9 cellular contexts compared by ENCODE assay signal in the genomic region with DNA sequence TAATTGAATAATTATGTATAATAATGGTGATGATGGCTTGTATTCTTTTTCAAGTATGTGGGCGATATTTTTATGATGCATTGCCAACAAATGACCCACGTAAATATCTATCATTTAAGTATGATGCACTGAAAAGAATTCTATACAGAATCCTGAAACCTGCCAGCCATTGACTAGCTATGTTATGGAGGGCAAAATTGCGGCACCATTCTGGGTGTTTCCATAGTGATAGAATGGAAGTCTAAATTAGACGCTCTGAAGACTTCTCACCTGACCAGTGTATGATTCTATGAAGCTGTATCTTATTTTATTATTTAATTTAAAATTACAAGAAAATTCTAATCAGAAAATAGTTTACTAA. TPM values are rescaled to one million over a fixed set of nuclear protein-coding genes. Genes with fewer than 3 reads are reported as not detected.
DNase-seq lines count a peak whose midpoint lies in the region; ATAC-seq and TF ChIP-seq lines count a peak whose summit lies in the region.
"Had no signal": no experiment of that assay in that cellular context is flagged by ENCODE, and none has a peak within 500 bp of the region (broad histone marks: within the 10 kb centered on the region; RNA-seq: fewer than 3 reads in every experiment).

No MANE protein-coding gene starts in this region.

- H3K9me2 ChIP-seq in SK-N-SH: no peaks in the 10 kb centered on the region

- POLR2A ChIA-PET in SK-N-SH (lab: Yijun Ruan, JAX) (no interaction called here), RWPE1 (lab: Yijun Ruan, JAX; ENCODE audit: low non-redundant PET) (no interaction called here)

- peaks cover 17 to 20% of the 10 kb centered on the region in 2 experiments for H3K36me3 ChIP-seq in SK-N-SH (replicated peaks in 1 of 2; ENCODE audit: control insufficient read depth in 1 of 2, insufficient read depth in 2 of 2, low read length in 1 of 2)

- no peaks in the 10 kb centered on the region for H3K27me3 Mint-ChIP-seq in stimulated activated naive B cell treated with anti-CD40 and anti-IgM and Interleukin-4, amounts not matched to agents 10 μg/mL and 1 μg/mL and 100 μg/mL, for 72 hours

- TF ChIP-seq CTCF in SK-N-SH (IDR thresholded peaks at IDR 0.05): no peak
- TF ChIP-seq CTCF in RWPE1 (conservative IDR thresholded peaks at IDR 0.05; ENCODE audit: low read depth): no peak
- TF ChIP-seq CTCF in fibroblast of the aortic adventitia (IDR thresholded peaks at IDR 0.05; ENCODE audit: insufficient read depth, low read length): no peak

- H3K27ac ChIP-seq in SK-N-SH (ENCODE audit: low read depth in 2 of 2, low read length in 1 of 2) (peak overlapping the region; percentile 69 to 91), RWPE1 (peak overlapping the region; percentile 91)

- H3K4me3 Mint-ChIP-seq in stimulated activated naive B cell treated with anti-CD40 and anti-IgM and Interleukin-4, amounts not matched to agents 10 μg/mL and 1 μg/mL and 100 μg/mL, for 72 hours: peak overlapping the region; percentile 98 to 99

- H2AFZ ChIP-seq in SK-N-SH (ENCODE audit: low read depth): peak overlapping the region; percentile 95

- no peak for TF ChIP-seq EP300 in SK-N-SH (IDR thresholded peaks at IDR 0.05; ENCODE audit: borderline replicate concordance in 1 of 2, low read depth in 1 of 2, low read length in 1 of 2)

- peaks cover 43% of the 10 kb centered on the region for H3K79me2 ChIP-seq in SK-N-SH (ENCODE audit: insufficient read depth)

- no peaks in the 10 kb centered on the region for H3K9me3 Mint-ChIP-seq in stimulated activated naive B cell treated with anti-CD40 and anti-IgM and Interleukin-4, amounts not matched to agents 10 μg/mL and 1 μg/mL and 100 μg/mL, for 72 hours

- 15% methylated on average over 4 of the region's 4 CpGs for WGBS in SK-N-SH (ENCODE audit: low lambda C conversion rate)

- TF ChIP-seq RAD21 in SK-N-SH (IDR thresholded peaks at IDR 0.05; ENCODE audit: low read length): no peak

- no peaks in the 10 kb centered on the region for H4K20me1 ChIP-seq in SK-N-SH (ENCODE audit: insufficient read depth)

- peaks cover 0 to 17% of the 10 kb centered on the region in 2 experiments; a peak in 2 of 4 replicates for H3K4me1 ChIP-seq in SK-N-SH (ENCODE audit: control insufficient read depth in 1 of 2, insufficient read depth in 2 of 2, low read depth in 1 of 2, low read length in 1 of 2)

- H3K9ac ChIP-seq in SK-N-SH: peak overlapping the region; percentile 79; the same call in 1 of the 2 replicates

- H3K36me3 Mint-ChIP-seq in stimulated activated naive B cell treated with anti-CD40 and anti-IgM and Interleukin-4, amounts not matched to agents 10 μg/mL and 1 μg/mL and 100 μg/mL, for 72 hours: peaks cover 6 to 18% of the 10 kb centered on the region in 2 donors

- no peaks in the 10 kb centered on the region for H3K27me3 ChIP-seq in SK-N-SH (ENCODE audit: insufficient read depth)

- H3K9me3 ChIP-seq in SK-N-SH: no peaks in the 10 kb centered on the region

- H3K4me1 Mint-ChIP-seq in stimulated activated naive B cell treated with anti-CD40 and anti-IgM and Interleukin-4, amounts not matched to agents 10 μg/mL and 1 μg/mL and 100 μg/mL, for 72 hours: peaks cover 12 to 32% of the 10 kb centered on the region in 2 donors

- DNase-seq in SK-N-SH (peak; percentile 11), RWPE1 (ENCODE audit: low spot score) (no peak), fibroblast of the aortic adventitia (ENCODE audit: low read depth) (no peak), NOMO-1 (lab: John Stamatoyannopoulos, UW; ENCODE audit: unreplicated experiment in 2 of 2) (no peak)
- DNase-seq in stimulated activated naive B cell treated with anti-CD40 and anti-IgM and Interleukin-4, amounts not matched to agents 10 μg/mL and 1 μg/mL and 100 μg/mL, for 72 hours: no peak

- peak overlapping the region; percentile 73; the same call in 1 of the 2 replicates for H3K4me2 ChIP-seq in SK-N-SH

- ATAC-seq in SK-N-SH treated with all-trans-retinoic acid at 6 μM for 48 hours (no peak; the same call in 2 of the 3 replicates), GM19324 (IDR thresholded peaks at IDR 0.05; ENCODE audit: low FRiP score, unreplicated experiment) (no peak), HG02798 (IDR thresholded peaks at IDR 0.05; ENCODE audit: poor library complexity, unreplicated experiment) (no peak)
- no peak for ATAC-seq in stimulated activated naive B cell treated with anti-CD40 and anti-IgM and Interleukin-4, amounts not matched to agents 10 μg/mL and 1 μg/mL and 100 μg/mL, for 72 hours (replicated peaks)

- H3F3A ChIP-seq in SK-N-SH (replicated peaks; ENCODE audit: insufficient read depth): peaks cover 8% of the 10 kb centered on the region

- no peak overlapping the region for H3K27ac Mint-ChIP-seq in stimulated activated naive B cell treated with anti-CD40 and anti-IgM and Interleukin-4, amounts not matched to agents 10 μg/mL and 1 μg/mL and 100 μg/mL, for 72 hours

- CTCF ChIA-PET in SK-N-SH (lab: Yijun Ruan, JAX): interaction anchor here (1.2 kb wide), 1 partner anchor 365 kb away, joined by 3 read pairs; no protein-coding TSS in a partner anchor
- CTCF ChIA-PET in RWPE1 (lab: Yijun Ruan, JAX): interaction anchor here (0.5 to 0.9 kb wide), 2 partner anchors 75 to 347 kb away, joined by 3 read pairs; no protein-coding TSS in a partner anchor

- H3K4me3 ChIP-seq in SK-N-SH (ENCODE audit: low read depth in 2 of 2, low read length in 1 of 2) (peak overlapping the region; percentile 66 to 69), fibroblast of the aortic adventitia (ENCODE audit: low read depth, low read length) (peak overlapping the region; percentile 79)

TF ChIP-seq in SK-N-SH, 30 proteins besides CTCF, POLR2A, EP300 and RAD21:
- TF ChIP-seq YY1 (IDR thresholded peaks at IDR 0.05; ENCODE audit: low read depth) (peak; percentile 38; the same call in 1 of the 2 replicates), CHD2 (IDR thresholded peaks at IDR 0.05; ENCODE audit: low read length, partially characterized antibody) (no peak)

TF ChIP-seq in SK-N-SH treated with all-trans-retinoic acid at 6 μM for 48 hours, 23 proteins besides CTCF, POLR2A, EP300 and RAD21:
- TF ChIP-seq ZFP30 (CRISPR knock-in tag; IDR thresholded peaks at IDR 0.05): no peak
- TF ChIP-seq ZNF565 (CRISPR knock-in tag; conservative IDR thresholded peaks at IDR 0.05; ENCODE audit: low read depth): no peak
- no peak for TF ChIP-seq RARB (CRISPR knock-in tag; IDR thresholded peaks at IDR 0.05)
- no peak for TF ChIP-seq ZNF8 (CRISPR knock-in tag; IDR thresholded peaks at IDR 0.05)
- TF ChIP-seq ISL1 (CRISPR knock-in tag; IDR thresholded peaks at IDR 0.05): no peak
- TF ChIP-seq, protein P1, sequence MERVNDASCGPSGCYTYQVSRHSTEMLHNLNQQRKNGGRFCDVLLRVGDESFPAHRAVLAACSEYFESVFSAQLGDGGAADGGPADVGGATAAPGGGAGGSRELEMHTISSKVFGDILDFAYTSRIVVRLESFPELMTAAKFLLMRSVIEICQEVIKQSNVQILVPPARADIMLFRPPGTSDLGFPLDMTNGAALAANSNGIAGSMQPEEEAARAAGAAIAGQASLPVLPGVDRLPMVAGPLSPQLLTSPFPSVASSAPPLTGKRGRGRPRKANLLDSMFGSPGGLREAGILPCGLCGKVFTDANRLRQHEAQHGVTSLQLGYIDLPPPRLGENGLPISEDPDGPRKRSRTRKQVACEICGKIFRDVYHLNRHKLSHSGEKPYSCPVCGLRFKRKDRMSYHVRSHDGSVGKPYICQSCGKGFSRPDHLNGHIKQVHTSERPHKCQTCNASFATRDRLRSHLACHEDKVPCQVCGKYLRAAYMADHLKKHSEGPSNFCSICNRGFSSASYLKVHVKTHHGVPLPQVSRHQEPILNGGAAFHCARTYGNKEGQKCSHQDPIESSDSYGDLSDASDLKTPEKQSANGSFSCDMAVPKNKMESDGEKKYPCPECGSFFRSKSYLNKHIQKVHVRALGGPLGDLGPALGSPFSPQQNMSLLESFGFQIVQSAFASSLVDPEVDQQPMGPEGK (CRISPR knock-in tag; IDR thresholded peaks at IDR 0.05; ENCODE audit: borderline replicate concordance): no peak
- TF ChIP-seq CSDC2 (CRISPR knock-in tag; IDR thresholded peaks at IDR 0.05): no peak
- no peak for TF ChIP-seq TCF4 (CRISPR knock-in tag; IDR thresholded peaks at IDR 0.05; ENCODE audit: borderline replicate concordance)
- TF ChIP-seq ZNF70 (CRISPR knock-in tag; IDR thresholded peaks at IDR 0.05): no peak
- TF ChIP-seq OSR1 (CRISPR knock-in tag; IDR thresholded peaks at IDR 0.05): no peak
- TF ChIP-seq BACH2 (CRISPR knock-in tag; IDR thresholded peaks at IDR 0.05; ENCODE audit: borderline replicate concordance): no peak
- no peak for TF ChIP-seq SNAI2 (CRISPR knock-in tag; IDR thresholded peaks at IDR 0.05)
- no peak for TF ChIP-seq PPARA (CRISPR knock-in tag; IDR thresholded peaks at IDR 0.05; ENCODE audit: borderline replicate concordance)

RNA-seq across cellular contexts. Expression of gene CENPC, which starts 0.7 kb away (rescaled TPM):
- 2.2 and 2.8 TPM in 2 replicates for polyA plus RNA-seq in SK-N-SH (2012; rRNA removed)
- 2.8 and 4.1 TPM in 2 replicates for polyA plus RNA-seq in SK-N-SH (2012; cell fraction: cytosol; rRNA removed)
- polyA plus RNA-seq in SK-N-SH (2012; cell fraction: nucleus; rRNA removed): 3.4 and 6.6 TPM in 2 replicates
- 27.4 and 30.5 TPM in 2 replicates for total RNA-seq in fibroblast of the aortic adventitia (ENCODE audit: low replicate concordance)

RNA-seq across cellular contexts. Expression of gene STAP1, which starts 12.6 kb away (rescaled TPM):
- polyA plus RNA-seq in SK-N-SH (2012; rRNA removed): not detected in 2 replicates
- not detected in 2 replicates for polyA plus RNA-seq in SK-N-SH (2012; cell fraction: cytosol; rRNA removed)
- polyA plus RNA-seq in SK-N-SH (2012; cell fraction: nucleus; rRNA removed): not detected in 2 replicates
- not detected in 2 replicates for total RNA-seq in fibroblast of the aortic adventitia (ENCODE audit: low replicate concordance)
- total RNA-seq: dermis microvascular lymphatic vessel endothelial cell had no signal
